Comparison of ENCODE assay signal across 15 cellular contexts in genomic region chr7:94422136-94422535, GRCh38. TPM values are rescaled to one million over a fixed set of nuclear protein-coding genes. Genes with fewer than 3 reads are reported as not detected.
"Had no signal": no experiment of that assay in that cellular context is flagged by ENCODE, and none has a peak within 500 bp of the region (broad histone marks: within the 10 kb centered on the region; RNA-seq: fewer than 3 reads in every experiment).

No MANE protein-coding gene starts in this region.

- H3K4me1 ChIP-seq: stomach, thyroid gland had no signal

- FAIRE-seq: colon, endothelial cell of umbilical vein, TTC549 had no signal

- DNase-seq: activated CD4-positive, alpha-beta T cell treated with anti-CD3 and anti-CD28 coated beads, Interleukin-2, amount 10 ng/mL, durations not matched to agents 7 days and 5 days; activated CD4-positive, CD25-positive, alpha-beta regulatory T cell; activated naive CD4-positive, alpha-beta T cell treated with anti-CD3 and anti-CD28 coated beads, Interleukin-2, amount 10 ng/mL, durations not matched to agents 7 days and 5 days; activated T-cell treated with anti-CD3 and anti-CD28 coated beads for 4 hours; amniotic stem cell; Right ventricle myocardium superior; stimulated activated CD4-positive, alpha-beta T cell treated with anti-CD3 and anti-CD28 coated beads, Interleukin-4, amount 100 ng/mL, for 4 hours; stomach; T-helper 2 cell; thyroid gland had no signal

- H3K9me3 ChIP-seq: stomach, thyroid gland had no signal

- H3K27me3 ChIP-seq: stomach, thyroid gland had no signal

- H3K4me3 ChIP-seq: stomach, thyroid gland had no signal

RNA-seq across cellular contexts. Expression of gene COL1A2, which starts 27.4 kb away (rescaled TPM):
- total RNA-seq: activated T-helper 17 cell treated with anti-CD3 and anti-CD28 coated beads, Interleukin-2, amount 50 U/mL, for 72 hours; natural killer cell treated with Interleukin-12 subunit alpha and Interleukin-12 subunit beta and Interleukin-15 and Interleukin-18, amount 100 ng/mL, for 72 hours had no signal
